Comparison of ENCODE assay signal across 1 cellular context in the genomic region with DNA sequence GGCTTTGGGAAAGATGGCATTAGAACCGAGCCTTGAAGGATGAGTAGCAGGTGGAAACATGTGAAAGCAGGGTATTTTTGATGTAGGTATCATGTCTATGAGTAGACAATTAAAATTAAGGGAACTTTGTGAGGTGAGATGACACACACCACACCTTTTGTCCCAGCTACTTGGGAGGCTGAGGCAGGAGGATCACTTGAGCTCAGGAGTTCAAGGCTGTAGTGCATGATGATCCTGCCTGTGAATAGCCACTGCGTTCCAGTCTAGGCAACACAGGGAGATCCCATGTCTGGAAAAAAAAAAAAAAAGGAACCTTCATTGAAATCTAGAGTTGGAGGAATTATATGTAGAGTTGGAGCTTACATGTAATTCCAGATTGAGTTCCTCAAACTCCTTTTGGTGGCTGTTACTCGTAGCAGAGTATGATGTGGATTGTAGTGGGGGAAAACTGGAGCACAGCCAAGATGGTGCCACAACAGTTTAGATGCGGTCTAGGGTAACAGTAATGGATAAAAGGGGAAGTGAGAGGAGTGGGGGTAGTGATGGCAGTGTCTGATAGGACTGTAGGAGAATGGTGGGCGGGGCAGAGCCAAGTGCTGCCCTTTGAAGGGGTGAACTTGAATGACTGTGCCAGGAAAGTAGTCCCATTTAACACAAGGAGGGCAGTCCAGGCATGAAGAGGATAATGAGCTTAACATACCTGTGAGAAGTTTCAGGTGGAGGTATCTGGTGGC.
TF ChIP-seq lines count a peak whose summit lies in the region.

No MANE protein-coding gene starts in this region.

TF ChIP-seq in K562, 482 proteins besides CTCF, POLR2A, EP300 and RAD21 (continued from another document and continues in another):
- TF ChIP-seq, protein P1, sequence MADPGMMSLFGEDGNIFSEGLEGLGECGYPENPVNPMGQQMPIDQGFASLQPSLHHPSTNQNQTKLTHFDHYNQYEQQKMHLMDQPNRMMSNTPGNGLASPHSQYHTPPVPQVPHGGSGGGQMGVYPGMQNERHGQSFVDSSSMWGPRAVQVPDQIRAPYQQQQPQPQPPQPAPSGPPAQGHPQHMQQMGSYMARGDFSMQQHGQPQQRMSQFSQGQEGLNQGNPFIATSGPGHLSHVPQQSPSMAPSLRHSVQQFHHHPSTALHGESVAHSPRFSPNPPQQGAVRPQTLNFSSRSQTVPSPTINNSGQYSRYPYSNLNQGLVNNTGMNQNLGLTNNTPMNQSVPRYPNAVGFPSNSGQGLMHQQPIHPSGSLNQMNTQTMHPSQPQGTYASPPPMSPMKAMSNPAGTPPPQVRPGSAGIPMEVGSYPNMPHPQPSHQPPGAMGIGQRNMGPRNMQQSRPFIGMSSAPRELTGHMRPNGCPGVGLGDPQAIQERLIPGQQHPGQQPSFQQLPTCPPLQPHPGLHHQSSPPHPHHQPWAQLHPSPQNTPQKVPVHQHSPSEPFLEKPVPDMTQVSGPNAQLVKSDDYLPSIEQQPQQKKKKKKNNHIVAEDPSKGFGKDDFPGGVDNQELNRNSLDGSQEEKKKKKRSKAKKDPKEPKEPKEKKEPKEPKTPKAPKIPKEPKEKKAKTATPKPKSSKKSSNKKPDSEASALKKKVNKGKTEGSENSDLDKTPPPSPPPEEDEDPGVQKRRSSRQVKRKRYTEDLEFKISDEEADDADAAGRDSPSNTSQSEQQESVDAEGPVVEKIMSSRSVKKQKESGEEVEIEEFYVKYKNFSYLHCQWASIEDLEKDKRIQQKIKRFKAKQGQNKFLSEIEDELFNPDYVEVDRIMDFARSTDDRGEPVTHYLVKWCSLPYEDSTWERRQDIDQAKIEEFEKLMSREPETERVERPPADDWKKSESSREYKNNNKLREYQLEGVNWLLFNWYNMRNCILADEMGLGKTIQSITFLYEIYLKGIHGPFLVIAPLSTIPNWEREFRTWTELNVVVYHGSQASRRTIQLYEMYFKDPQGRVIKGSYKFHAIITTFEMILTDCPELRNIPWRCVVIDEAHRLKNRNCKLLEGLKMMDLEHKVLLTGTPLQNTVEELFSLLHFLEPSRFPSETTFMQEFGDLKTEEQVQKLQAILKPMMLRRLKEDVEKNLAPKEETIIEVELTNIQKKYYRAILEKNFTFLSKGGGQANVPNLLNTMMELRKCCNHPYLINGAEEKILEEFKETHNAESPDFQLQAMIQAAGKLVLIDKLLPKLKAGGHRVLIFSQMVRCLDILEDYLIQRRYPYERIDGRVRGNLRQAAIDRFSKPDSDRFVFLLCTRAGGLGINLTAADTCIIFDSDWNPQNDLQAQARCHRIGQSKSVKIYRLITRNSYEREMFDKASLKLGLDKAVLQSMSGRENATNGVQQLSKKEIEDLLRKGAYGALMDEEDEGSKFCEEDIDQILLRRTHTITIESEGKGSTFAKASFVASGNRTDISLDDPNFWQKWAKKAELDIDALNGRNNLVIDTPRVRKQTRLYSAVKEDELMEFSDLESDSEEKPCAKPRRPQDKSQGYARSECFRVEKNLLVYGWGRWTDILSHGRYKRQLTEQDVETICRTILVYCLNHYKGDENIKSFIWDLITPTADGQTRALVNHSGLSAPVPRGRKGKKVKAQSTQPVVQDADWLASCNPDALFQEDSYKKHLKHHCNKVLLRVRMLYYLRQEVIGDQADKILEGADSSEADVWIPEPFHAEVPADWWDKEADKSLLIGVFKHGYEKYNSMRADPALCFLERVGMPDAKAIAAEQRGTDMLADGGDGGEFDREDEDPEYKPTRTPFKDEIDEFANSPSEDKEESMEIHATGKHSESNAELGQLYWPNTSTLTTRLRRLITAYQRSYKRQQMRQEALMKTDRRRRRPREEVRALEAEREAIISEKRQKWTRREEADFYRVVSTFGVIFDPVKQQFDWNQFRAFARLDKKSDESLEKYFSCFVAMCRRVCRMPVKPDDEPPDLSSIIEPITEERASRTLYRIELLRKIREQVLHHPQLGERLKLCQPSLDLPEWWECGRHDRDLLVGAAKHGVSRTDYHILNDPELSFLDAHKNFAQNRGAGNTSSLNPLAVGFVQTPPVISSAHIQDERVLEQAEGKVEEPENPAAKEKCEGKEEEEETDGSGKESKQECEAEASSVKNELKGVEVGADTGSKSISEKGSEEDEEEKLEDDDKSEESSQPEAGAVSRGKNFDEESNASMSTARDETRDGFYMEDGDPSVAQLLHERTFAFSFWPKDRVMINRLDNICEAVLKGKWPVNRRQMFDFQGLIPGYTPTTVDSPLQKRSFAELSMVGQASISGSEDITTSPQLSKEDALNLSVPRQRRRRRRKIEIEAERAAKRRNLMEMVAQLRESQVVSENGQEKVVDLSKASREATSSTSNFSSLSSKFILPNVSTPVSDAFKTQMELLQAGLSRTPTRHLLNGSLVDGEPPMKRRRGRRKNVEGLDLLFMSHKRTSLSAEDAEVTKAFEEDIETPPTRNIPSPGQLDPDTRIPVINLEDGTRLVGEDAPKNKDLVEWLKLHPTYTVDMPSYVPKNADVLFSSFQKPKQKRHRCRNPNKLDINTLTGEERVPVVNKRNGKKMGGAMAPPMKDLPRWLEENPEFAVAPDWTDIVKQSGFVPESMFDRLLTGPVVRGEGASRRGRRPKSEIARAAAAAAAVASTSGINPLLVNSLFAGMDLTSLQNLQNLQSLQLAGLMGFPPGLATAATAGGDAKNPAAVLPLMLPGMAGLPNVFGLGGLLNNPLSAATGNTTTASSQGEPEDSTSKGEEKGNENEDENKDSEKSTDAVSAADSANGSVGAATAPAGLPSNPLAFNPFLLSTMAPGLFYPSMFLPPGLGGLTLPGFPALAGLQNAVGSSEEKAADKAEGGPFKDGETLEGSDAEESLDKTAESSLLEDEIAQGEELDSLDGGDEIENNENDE (IDR thresholded peaks at IDR 0.05; ENCODE audit: low read depth, low read length) = no peak
- TF ChIP-seq SRSF9 (IDR thresholded peaks at IDR 0.05; ENCODE audit: borderline replicate concordance, low read depth, low read length) = no peak
- no peak for TF ChIP-seq ZNF444 (CRISPR knock-in tag; IDR thresholded peaks at IDR 0.05)
- TF ChIP-seq WHSC1 (IDR thresholded peaks at IDR 0.05; ENCODE audit: low read length) = no peak
- 0 out of 2 replicates have a peak, but pooled peaks have one; percentile 22 for TF ChIP-seq CBFA2T3 (IDR thresholded peaks at IDR 0.05)
- TF ChIP-seq, protein P2, sequence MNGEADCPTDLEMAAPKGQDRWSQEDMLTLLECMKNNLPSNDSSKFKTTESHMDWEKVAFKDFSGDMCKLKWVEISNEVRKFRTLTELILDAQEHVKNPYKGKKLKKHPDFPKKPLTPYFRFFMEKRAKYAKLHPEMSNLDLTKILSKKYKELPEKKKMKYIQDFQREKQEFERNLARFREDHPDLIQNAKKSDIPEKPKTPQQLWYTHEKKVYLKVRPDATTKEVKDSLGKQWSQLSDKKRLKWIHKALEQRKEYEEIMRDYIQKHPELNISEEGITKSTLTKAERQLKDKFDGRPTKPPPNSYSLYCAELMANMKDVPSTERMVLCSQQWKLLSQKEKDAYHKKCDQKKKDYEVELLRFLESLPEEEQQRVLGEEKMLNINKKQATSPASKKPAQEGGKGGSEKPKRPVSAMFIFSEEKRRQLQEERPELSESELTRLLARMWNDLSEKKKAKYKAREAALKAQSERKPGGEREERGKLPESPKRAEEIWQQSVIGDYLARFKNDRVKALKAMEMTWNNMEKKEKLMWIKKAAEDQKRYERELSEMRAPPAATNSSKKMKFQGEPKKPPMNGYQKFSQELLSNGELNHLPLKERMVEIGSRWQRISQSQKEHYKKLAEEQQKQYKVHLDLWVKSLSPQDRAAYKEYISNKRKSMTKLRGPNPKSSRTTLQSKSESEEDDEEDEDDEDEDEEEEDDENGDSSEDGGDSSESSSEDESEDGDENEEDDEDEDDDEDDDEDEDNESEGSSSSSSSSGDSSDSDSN (IDR thresholded peaks at IDR 0.05; ENCODE audit: borderline replicate concordance in 1 of 2, low read depth in 2 of 2, low read length in 2 of 2) = no peak
- TF ChIP-seq JUN (IDR thresholded peaks at IDR 0.05; ENCODE audit: borderline replicate concordance, low read depth, low read length) = no peak
- TF ChIP-seq JUN (CRISPR knock-in tag; IDR thresholded peaks at IDR 0.05; ENCODE audit: borderline replicate concordance) = no peak
- TF ChIP-seq ZNF586 (CRISPR knock-in tag; conservative IDR thresholded peaks at IDR 0.05) = no peak
- TF ChIP-seq, protein P3, sequence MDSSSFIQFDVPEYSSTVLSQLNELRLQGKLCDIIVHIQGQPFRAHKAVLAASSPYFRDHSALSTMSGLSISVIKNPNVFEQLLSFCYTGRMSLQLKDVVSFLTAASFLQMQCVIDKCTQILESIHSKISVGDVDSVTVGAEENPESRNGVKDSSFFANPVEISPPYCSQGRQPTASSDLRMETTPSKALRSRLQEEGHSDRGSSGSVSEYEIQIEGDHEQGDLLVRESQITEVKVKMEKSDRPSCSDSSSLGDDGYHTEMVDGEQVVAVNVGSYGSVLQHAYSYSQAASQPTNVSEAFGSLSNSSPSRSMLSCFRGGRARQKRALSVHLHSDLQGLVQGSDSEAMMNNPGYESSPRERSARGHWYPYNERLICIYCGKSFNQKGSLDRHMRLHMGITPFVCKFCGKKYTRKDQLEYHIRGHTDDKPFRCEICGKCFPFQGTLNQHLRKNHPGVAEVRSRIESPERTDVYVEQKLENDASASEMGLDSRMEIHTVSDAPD (CRISPR knock-in tag; IDR thresholded peaks at IDR 0.05) = no peak
- TF ChIP-seq, protein P4, sequence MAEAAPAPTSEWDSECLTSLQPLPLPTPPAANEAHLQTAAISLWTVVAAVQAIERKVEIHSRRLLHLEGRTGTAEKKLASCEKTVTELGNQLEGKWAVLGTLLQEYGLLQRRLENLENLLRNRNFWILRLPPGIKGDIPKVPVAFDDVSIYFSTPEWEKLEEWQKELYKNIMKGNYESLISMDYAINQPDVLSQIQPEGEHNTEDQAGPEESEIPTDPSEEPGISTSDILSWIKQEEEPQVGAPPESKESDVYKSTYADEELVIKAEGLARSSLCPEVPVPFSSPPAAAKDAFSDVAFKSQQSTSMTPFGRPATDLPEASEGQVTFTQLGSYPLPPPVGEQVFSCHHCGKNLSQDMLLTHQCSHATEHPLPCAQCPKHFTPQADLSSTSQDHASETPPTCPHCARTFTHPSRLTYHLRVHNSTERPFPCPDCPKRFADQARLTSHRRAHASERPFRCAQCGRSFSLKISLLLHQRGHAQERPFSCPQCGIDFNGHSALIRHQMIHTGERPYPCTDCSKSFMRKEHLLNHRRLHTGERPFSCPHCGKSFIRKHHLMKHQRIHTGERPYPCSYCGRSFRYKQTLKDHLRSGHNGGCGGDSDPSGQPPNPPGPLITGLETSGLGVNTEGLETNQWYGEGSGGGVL (CRISPR knock-in tag; IDR thresholded peaks at IDR 0.05) = no peak
- TF ChIP-seq ZEB2 (IDR thresholded peaks at IDR 0.05) = peak; percentile 57; the same call in 1 of the 2 replicates
- TF ChIP-seq ERF (CRISPR knock-in tag; IDR thresholded peaks at IDR 0.05) = no peak
- TF ChIP-seq EHMT2 (IDR thresholded peaks at IDR 0.05) = peak; percentile 83; the same call in 1 of the 2 replicates
- no peak for TF ChIP-seq NR2C1 (IDR thresholded peaks at IDR 0.05)
- TF ChIP-seq NR2C1 (tag; IDR thresholded peaks at IDR 0.05) = no peak
- TF ChIP-seq, protein P5, sequence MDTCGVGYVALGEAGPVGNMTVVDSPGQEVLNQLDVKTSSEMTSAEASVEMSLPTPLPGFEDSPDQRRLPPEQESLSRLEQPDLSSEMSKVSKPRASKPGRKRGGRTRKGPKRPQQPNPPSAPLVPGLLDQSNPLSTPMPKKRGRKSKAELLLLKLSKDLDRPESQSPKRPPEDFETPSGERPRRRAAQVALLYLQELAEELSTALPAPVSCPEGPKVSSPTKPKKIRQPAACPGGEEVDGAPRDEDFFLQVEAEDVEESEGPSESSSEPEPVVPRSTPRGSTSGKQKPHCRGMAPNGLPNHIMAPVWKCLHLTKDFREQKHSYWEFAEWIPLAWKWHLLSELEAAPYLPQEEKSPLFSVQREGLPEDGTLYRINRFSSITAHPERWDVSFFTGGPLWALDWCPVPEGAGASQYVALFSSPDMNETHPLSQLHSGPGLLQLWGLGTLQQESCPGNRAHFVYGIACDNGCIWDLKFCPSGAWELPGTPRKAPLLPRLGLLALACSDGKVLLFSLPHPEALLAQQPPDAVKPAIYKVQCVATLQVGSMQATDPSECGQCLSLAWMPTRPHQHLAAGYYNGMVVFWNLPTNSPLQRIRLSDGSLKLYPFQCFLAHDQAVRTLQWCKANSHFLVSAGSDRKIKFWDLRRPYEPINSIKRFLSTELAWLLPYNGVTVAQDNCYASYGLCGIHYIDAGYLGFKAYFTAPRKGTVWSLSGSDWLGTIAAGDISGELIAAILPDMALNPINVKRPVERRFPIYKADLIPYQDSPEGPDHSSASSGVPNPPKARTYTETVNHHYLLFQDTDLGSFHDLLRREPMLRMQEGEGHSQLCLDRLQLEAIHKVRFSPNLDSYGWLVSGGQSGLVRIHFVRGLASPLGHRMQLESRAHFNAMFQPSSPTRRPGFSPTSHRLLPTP (IDR thresholded peaks at IDR 0.05; ENCODE audit: borderline replicate concordance, extremely low read depth, insufficient read length) = no peak
- no peak for TF ChIP-seq HNRNPUL1 (IDR thresholded peaks at IDR 0.05; ENCODE audit: low read length)
- TF ChIP-seq, protein P6, sequence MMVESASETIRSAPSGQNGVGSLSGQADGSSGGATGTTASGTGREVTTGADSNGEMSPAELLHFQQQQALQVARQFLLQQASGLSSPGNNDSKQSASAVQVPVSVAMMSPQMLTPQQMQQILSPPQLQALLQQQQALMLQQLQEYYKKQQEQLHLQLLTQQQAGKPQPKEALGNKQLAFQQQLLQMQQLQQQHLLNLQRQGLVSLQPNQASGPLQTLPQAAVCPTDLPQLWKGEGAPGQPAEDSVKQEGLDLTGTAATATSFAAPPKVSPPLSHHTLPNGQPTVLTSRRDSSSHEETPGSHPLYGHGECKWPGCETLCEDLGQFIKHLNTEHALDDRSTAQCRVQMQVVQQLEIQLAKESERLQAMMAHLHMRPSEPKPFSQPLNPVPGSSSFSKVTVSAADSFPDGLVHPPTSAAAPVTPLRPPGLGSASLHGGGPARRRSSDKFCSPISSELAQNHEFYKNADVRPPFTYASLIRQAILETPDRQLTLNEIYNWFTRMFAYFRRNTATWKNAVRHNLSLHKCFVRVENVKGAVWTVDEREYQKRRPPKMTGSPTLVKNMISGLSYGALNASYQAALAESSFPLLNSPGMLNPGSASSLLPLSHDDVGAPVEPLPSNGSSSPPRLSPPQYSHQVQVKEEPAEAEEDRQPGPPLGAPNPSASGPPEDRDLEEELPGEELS (CRISPR knock-in tag; IDR thresholded peaks at IDR 0.05; ENCODE audit: borderline replicate concordance) = no peak
- peak; percentile 75; the same call in 1 of the 2 replicates for TF ChIP-seq ZNF57 (CRISPR knock-in tag; IDR thresholded peaks at IDR 0.05)
- TF ChIP-seq ZKSCAN1 (IDR thresholded peaks at IDR 0.05; ENCODE audit: low read depth, low read length) = no peak
- TF ChIP-seq ZNF124 (CRISPR knock-in tag; IDR thresholded peaks at IDR 0.05) = no peak
- TF ChIP-seq, protein P7, sequence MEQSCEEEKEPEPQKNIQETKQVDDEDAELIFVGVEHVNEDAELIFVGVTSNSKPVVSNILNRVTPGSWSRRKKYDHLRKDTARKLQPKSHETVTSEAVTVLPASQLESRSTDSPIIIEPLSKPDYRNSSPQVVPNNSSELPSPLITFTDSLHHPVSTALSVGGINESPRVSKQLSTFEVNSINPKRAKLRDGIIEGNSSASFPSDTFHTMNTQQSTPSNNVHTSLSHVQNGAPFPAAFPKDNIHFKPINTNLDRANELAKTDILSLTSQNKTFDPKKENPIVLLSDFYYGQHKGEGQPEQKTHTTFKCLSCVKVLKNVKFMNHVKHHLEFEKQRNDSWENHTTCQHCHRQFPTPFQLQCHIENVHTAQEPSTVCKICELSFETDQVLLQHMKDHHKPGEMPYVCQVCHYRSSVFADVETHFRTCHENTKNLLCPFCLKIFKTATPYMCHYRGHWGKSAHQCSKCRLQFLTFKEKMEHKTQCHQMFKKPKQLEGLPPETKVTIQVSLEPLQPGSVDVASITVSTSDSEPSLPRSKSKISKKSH (CRISPR knock-in tag; IDR thresholded peaks at IDR 0.05) = no peak
- no peak for TF ChIP-seq HOXB6 (CRISPR knock-in tag; IDR thresholded peaks at IDR 0.05; ENCODE audit: borderline replicate concordance)
- TF ChIP-seq ZNF12 (CRISPR knock-in tag; IDR thresholded peaks at IDR 0.05) = no peak
